12 cellular contexts compared by ENCODE assay signal in genomic region chr12:102063066-102063465, GRCh38. TPM values are rescaled to one million over a fixed set of nuclear protein-coding genes. Genes with fewer than 3 reads are reported as not detected.
A peak's percentile ranks its signal among the peaks of the same experiment; 100 is the strongest.
DNase-seq lines count a peak whose midpoint lies in the region; ATAC-seq lines count a peak whose summit lies in the region.
"Had no signal": no experiment of that assay in that cellular context is flagged by ENCODE, and none has a peak within 500 bp of the region (broad histone marks: within the 10 kb centered on the region; RNA-seq: fewer than 3 reads in every experiment).

No MANE protein-coding gene starts in this region.

- POLR2A ChIA-PET in activated CD4-positive, alpha-beta T cell treated with anti-CD3 and anti-CD28 coated beads for 36 hours (lab: Charles Lee), result no interaction called here

- DNase-seq in activated CD4-positive, alpha-beta T cell treated with anti-CD3 and anti-CD28 coated beads for 36 hours, result peak; percentile 11
- DNase-seq in activated CD4-positive, alpha-beta T cell treated with anti-CD3 and anti-CD28 coated beads for 1 hour, result no peak
- DNase-seq in NAMALWA (ENCODE audit: low spot score) (peak; percentile 93), NCI-H748 treated with DMSO at 0.1 percent for 48 hours (lab: John Stamatoyannopoulos, UW) (no peak), left ventricle myocardium superior (no peak)
- DNase-seq: AML-193; stimulated activated CD4-positive, alpha-beta T cell treated with anti-CD3 and anti-CD28 coated beads, Interleukin-15, amount 100 ng/mL, for 24 hours had no signal

- CTCF ChIA-PET in activated CD4-positive, alpha-beta T cell treated with anti-CD3 and anti-CD28 coated beads for 36 hours (lab: Charles Lee), result no interaction called here

- no peak overlapping the region for H3K27ac Mint-ChIP-seq in activated CD4-positive, alpha-beta T cell treated with anti-CD3 and anti-CD28 coated beads for 36 hours
- H3K27ac Mint-ChIP-seq in activated T-helper 17 cell treated with anti-CD3 and anti-CD28 coated beads, Interleukin-2, amount 50 U/mL, for 72 hours, result no peak overlapping the region
- H3K27ac Mint-ChIP-seq: activated naive CD8-positive, alpha-beta T cell; progenitor cell of endocrine pancreas had no signal

- intact Hi-C loops in activated CD4-positive, alpha-beta T cell treated with anti-CD3 and anti-CD28 coated beads for 36 hours (cut with DNase I, micrococcal nuclease), result loop anchor here in 1 of 2 experiments (2.0 to 5.0 kb wide), 5 partner anchors 231 to 1904 kb away; partner anchors contain the start of genes ARL1, GNPTAB, NT5DC3 and TDG
- intact Hi-C loops in left ventricle myocardium superior (cut with micrococcal nuclease), result loop anchor here (10.0 kb wide), 1 partner anchor 52 kb away; no protein-coding TSS in a partner anchor

- H3K9me3 Mint-ChIP-seq in activated CD4-positive, alpha-beta T cell treated with anti-CD3 and anti-CD28 coated beads for 36 hours (ENCODE audit: low read depth), result no peaks in the 10 kb centered on the region
- H3K9me3 Mint-ChIP-seq in activated T-helper 17 cell treated with anti-CD3 and anti-CD28 coated beads, Interleukin-2, amount 50 U/mL, for 72 hours, result no peaks in the 10 kb centered on the region

- peaks cover 9% of the 10 kb centered on the region for H3K36me3 Mint-ChIP-seq in activated CD4-positive, alpha-beta T cell treated with anti-CD3 and anti-CD28 coated beads for 36 hours (ENCODE audit: low read depth)
- H3K36me3 Mint-ChIP-seq in activated T-helper 17 cell treated with anti-CD3 and anti-CD28 coated beads, Interleukin-2, amount 50 U/mL, for 72 hours (ENCODE audit: low read depth), result peaks cover 36% of the 10 kb centered on the region

- ATAC-seq in activated CD4-positive, alpha-beta T cell treated with anti-CD3 and anti-CD28 coated beads for 36 hours, result no peak
- ATAC-seq in activated T-helper 17 cell treated with anti-CD3 and anti-CD28 coated beads, Interleukin-2, amount 50 U/mL, for 72 hours (replicated peaks), result no peak
- ATAC-seq in GM18519 (IDR thresholded peaks at IDR 0.05; ENCODE audit: low FRiP score, unreplicated experiment), result no peak
- no peak for ATAC-seq in GM18873 (IDR thresholded peaks at IDR 0.05; ENCODE audit: low FRiP score, unreplicated experiment)
- ATAC-seq in left ventricle myocardium superior, result no peak

- H3K4me3 Mint-ChIP-seq in activated CD4-positive, alpha-beta T cell treated with anti-CD3 and anti-CD28 coated beads for 36 hours, result no peak overlapping the region
- peak overlapping the region; percentile 100 for H3K4me3 Mint-ChIP-seq in activated T-helper 17 cell treated with anti-CD3 and anti-CD28 coated beads, Interleukin-2, amount 50 U/mL, for 72 hours

- no peaks in the 10 kb centered on the region for H3K27me3 Mint-ChIP-seq in activated CD4-positive, alpha-beta T cell treated with anti-CD3 and anti-CD28 coated beads for 36 hours
- H3K27me3 Mint-ChIP-seq in activated T-helper 17 cell treated with anti-CD3 and anti-CD28 coated beads, Interleukin-2, amount 50 U/mL, for 72 hours, result peaks cover 2% of the 10 kb centered on the region

- peaks cover 28% of the 10 kb centered on the region for H3K4me1 Mint-ChIP-seq in activated CD4-positive, alpha-beta T cell treated with anti-CD3 and anti-CD28 coated beads for 36 hours
- H3K4me1 Mint-ChIP-seq in activated T-helper 17 cell treated with anti-CD3 and anti-CD28 coated beads, Interleukin-2, amount 50 U/mL, for 72 hours, result peaks cover 11% of the 10 kb centered on the region

RNA-seq across cellular contexts. Expression of gene WASHC3, which starts 1.3 kb away (rescaled TPM):
- total RNA-seq in activated CD4-positive, alpha-beta T cell treated with anti-CD3 and anti-CD28 coated beads for 36 hours, result 10 to 100 TPM; 36.1 to 64.4 TPM
- total RNA-seq in activated T-helper 17 cell treated with anti-CD3 and anti-CD28 coated beads, Interleukin-2, amount 50 U/mL, for 72 hours, result 10 to 100 TPM; 39.9 to 40.6 TPM
- total RNA-seq in left ventricle myocardium superior, result 31.2 TPM

RNA-seq across cellular contexts. Expression of gene NUP37, which starts 56.8 kb away (rescaled TPM):
- 100 to 1,000 TPM; 100 to 108 TPM for total RNA-seq in activated CD4-positive, alpha-beta T cell treated with anti-CD3 and anti-CD28 coated beads for 36 hours
- 10 to 100 TPM; 63.6 to 80.7 TPM for total RNA-seq in activated T-helper 17 cell treated with anti-CD3 and anti-CD28 coated beads, Interleukin-2, amount 50 U/mL, for 72 hours
- 15.3 TPM for total RNA-seq in left ventricle myocardium superior

RNA-seq across cellular contexts. Expression of gene PARPBP, which starts 56.9 kb away (rescaled TPM):
- total RNA-seq in activated CD4-positive, alpha-beta T cell treated with anti-CD3 and anti-CD28 coated beads for 36 hours, result 10 to 100 TPM; 21.7 to 26.4 TPM
- 10 to 100 TPM; 23.7 to 35.2 TPM for total RNA-seq in activated T-helper 17 cell treated with anti-CD3 and anti-CD28 coated beads, Interleukin-2, amount 50 U/mL, for 72 hours
- total RNA-seq in left ventricle myocardium superior, result 0.47 TPM

Comparison
In these comparisons a context has a peak if more than half of its experiments do, and no peak if none do; other contexts are left out.
1. DNase-seq: peak in activated CD4-positive, alpha-beta T cell treated with anti-CD3 and anti-CD28 coated beads for 36 hours (single experiment) and NAMALWA (single experiment); none in activated CD4-positive, alpha-beta T cell treated with anti-CD3 and anti-CD28 coated beads for 1 hour (single experiment), NCI-H748 treated with DMSO at 0.1 percent for 48 hours (single experiment) and left ventricle myocardium superior (single experiment).
2. RNA of gene PARPBP, which starts 56.9 kb away (total RNA-seq): 23.7 to 35.2 TPM in activated T-helper 17 cell treated with anti-CD3 and anti-CD28 coated beads, Interleukin-2, amount 50 U/mL, for 72 hours and 21.7 to 26.4 TPM in activated CD4-positive, alpha-beta T cell treated with anti-CD3 and anti-CD28 coated beads for 36 hours; 0.47 TPM in left ventricle myocardium superior (single experiment); every median in the first group is over 10 times any median in the second.